Comparison of ENCODE assay signal across 8 cellular contexts in genomic region chr12:74890237-74890599, GRCh38.
DNase-seq lines count a peak whose midpoint lies in the region; ATAC-seq and TF ChIP-seq lines count a peak whose summit lies in the region.

No MANE protein-coding gene starts in this region.

- H3K56ac ChIP-seq in H9 (ENCODE audit: insufficient read length, low read depth, low read length): no peak overlapping the region

- H4K20me1 ChIP-seq in H9 (ENCODE audit: control insufficient read depth, insufficient read depth, insufficient read length): no peaks in the 10 kb centered on the region

- H2BK15ac ChIP-seq in H9 (ENCODE audit: low read depth, low read length): no peak overlapping the region

- no peak overlapping the region for H3K4ac ChIP-seq in H9 (ENCODE audit: low read depth, low read length)

- H4K91ac ChIP-seq in H9 (ENCODE audit: insufficient read length, low read depth, low read length): no peak overlapping the region

- H2BK20ac ChIP-seq in H9 (ENCODE audit: low read depth, low read length, poor library complexity, severe bottlenecking): no peak overlapping the region

- H3K18ac ChIP-seq in H9 (ENCODE audit: insufficient read length, low read depth, low read length): no peak overlapping the region

- peaks cover 19% of the 10 kb centered on the region for H3K4me1 ChIP-seq in RWPE2 (ENCODE audit: insufficient read depth, poor library complexity, severe bottlenecking)
- peaks cover 4 to 5% of the 10 kb centered on the region in 2 donors for H3K4me1 ChIP-seq in thoracic aorta (ENCODE audit: control insufficient read depth in 1 of 2, low read depth in 2 of 2)
- no peaks in the 10 kb centered on the region for H3K4me1 ChIP-seq in H9 (ENCODE audit: insufficient read depth, low read length)

- H3K27me3 ChIP-seq in RWPE2 (ENCODE audit: insufficient read depth, poor library complexity, severe bottlenecking) (no peaks in the 10 kb centered on the region), thoracic aorta (replicated peaks; ENCODE audit: insufficient read depth) (no peaks in the 10 kb centered on the region), H9 (ENCODE audit: insufficient read depth, low read length) (no peaks in the 10 kb centered on the region)

- ATAC-seq in GM18870 (IDR thresholded peaks at IDR 0.05; ENCODE audit: unreplicated experiment) (peak; percentile 97), HG03045 (IDR thresholded peaks at IDR 0.05; ENCODE audit: unreplicated experiment) (peak; percentile 91), RWPE2 (ENCODE audit: low read depth) (peak; percentile 99), thoracic aorta (ENCODE audit: insufficient number of reproducible peaks, low FRiP score, low read depth) (peak; percentile 82)

- peaks cover 0 to 7% (median 0%) of the 10 kb centered on the region in 3 experiments; a peak in 2 of 7 replicates for H3K36me3 Mint-ChIP-seq in H9 (ENCODE audit: insufficient read depth in 1 of 3, low read depth in 3 of 3)

- POLR2A ChIA-PET in AG04449 (lab: Yijun Ruan, JAX): no interaction called here

- H4K5ac ChIP-seq in H9 (ENCODE audit: insufficient read length, low read depth, low read length): no peak overlapping the region

- H3K79me2 ChIP-seq in H9 (ENCODE audit: insufficient read depth, low read length): no peaks in the 10 kb centered on the region

- H3K23me2 ChIP-seq in H9 (ENCODE audit: insufficient read length, low read depth, low read length, poor library complexity, severe bottlenecking): no peaks in the 10 kb centered on the region

- H3K14ac ChIP-seq in H9 (ENCODE audit: insufficient read depth, low read length): no peak overlapping the region

- CTCF ChIA-PET in AG04449 (lab: Yijun Ruan, JAX): interaction anchor here (1.6 kb wide), 1 partner anchor 442 kb away, joined by 3 read pairs; no protein-coding TSS in a partner anchor

- no peak overlapping the region for H3K4me3 Mint-ChIP-seq in H9

- peak overlapping the region; percentile 80 for H3K27ac ChIP-seq in RWPE2 (ENCODE audit: poor library complexity, severe bottlenecking)
- no peak overlapping the region for H3K27ac ChIP-seq in thoracic aorta
- no peak overlapping the region for H3K27ac ChIP-seq in H9 (ENCODE audit: insufficient read length, low read depth, low read length)

- TF ChIP-seq CTCF in AG04449 (IDR thresholded peaks at IDR 0.05; ENCODE audit: insufficient read depth, low read length, missing control alignments) (no peak), RWPE2 (IDR thresholded peaks at IDR 0.05; ENCODE audit: poor library complexity, severe bottlenecking) (no peak), thoracic aorta (IDR thresholded peaks at IDR 0.05) (no peak), H9 (conservative IDR thresholded peaks at IDR 0.05) (no peak)

- H3K4me3 ChIP-seq in AG04449 (ENCODE audit: low read depth, low read length) (no peak overlapping the region), RWPE2 (ENCODE audit: severe bottlenecking) (no peak overlapping the region), thoracic aorta (no peak overlapping the region)

- WGBS in H9 (ENCODE audit: extremely low coverage, insufficient read length, low lambda C conversion rate): no CpG with 5 or more reads among the region's 4 CpGs

- H3K9ac ChIP-seq in H9 (ENCODE audit: extremely low read depth, insufficient read length, low read length): no peak overlapping the region

- H3K9me3 ChIP-seq in RWPE2 (ENCODE audit: severe bottlenecking) (no peaks in the 10 kb centered on the region), thoracic aorta (no peaks in the 10 kb centered on the region), H9 (ENCODE audit: control insufficient read depth, low read depth, low read length) (no peaks in the 10 kb centered on the region)

- H3K9me3 Mint-ChIP-seq in H9: peaks cover 0 to 7% of the 10 kb centered on the region in 2 experiments; a peak in 1 of 5 replicates

- peak; percentile 56 for DNase-seq in AG04449 (ENCODE audit: low read depth, low spot score)
- DNase-seq in RWPE2 (ENCODE audit: low spot score): no peak
- peak; percentile 43 for DNase-seq in foreskin melanocyte
- no peak for DNase-seq in thoracic aorta (ENCODE audit: low spot score)
- no peak for DNase-seq in H9
- no peak for DNase-seq in COLO668 (lab: John Stamatoyannopoulos, UW; ENCODE audit: unreplicated experiment)

- H2AFZ ChIP-seq in H9 (ENCODE audit: low read length): no peak overlapping the region

- no peaks in the 10 kb centered on the region for H3K27me3 Mint-ChIP-seq in H9 (ENCODE audit: low read depth)

- no peak overlapping the region for H2BK12ac ChIP-seq in H9 (ENCODE audit: insufficient read length, low read depth, low read length)

- no peak overlapping the region for H2BK5ac ChIP-seq in H9 (ENCODE audit: insufficient read length, low read length)

- H3K79me1 ChIP-seq in H9 (ENCODE audit: insufficient read depth, low read depth, low read length, poor library complexity, severe bottlenecking): no peaks in the 10 kb centered on the region

- H3K36me3 ChIP-seq in RWPE2 (ENCODE audit: low read depth) (no peaks in the 10 kb centered on the region), thoracic aorta (no peaks in the 10 kb centered on the region)

- no peak overlapping the region for H2AK5ac ChIP-seq in H9 (ENCODE audit: insufficient read length, low read length)

- H3K27ac Mint-ChIP-seq in H9: no peak overlapping the region

- no peak overlapping the region for H3K4me2 ChIP-seq in H9 (ENCODE audit: insufficient read depth, insufficient read length, low read length)

- H4K8ac ChIP-seq in H9 (replicated peaks; ENCODE audit: insufficient read length, low read depth, low read length): no peak overlapping the region

- no peak overlapping the region for H2BK120ac ChIP-seq in H9 (ENCODE audit: low read depth, low read length, poor library complexity, severe bottlenecking)

- peaks cover 4 to 9% of the 10 kb centered on the region in 2 experiments for H3K4me1 Mint-ChIP-seq in H9

- no peak overlapping the region for H3T11ph ChIP-seq in H9 (ENCODE audit: low read length)

- no peak overlapping the region for H3K23ac ChIP-seq in H9 (ENCODE audit: insufficient read length, low read depth, low read length)

Comparison
In these comparisons a context has a peak if more than half of its experiments do, and no peak if none do; other contexts are left out.
1. DNase-seq: peak in AG04449 (single experiment) and foreskin melanocyte (single experiment); none in RWPE2 (single experiment), thoracic aorta (single experiment), H9 (single experiment) and COLO668 (single experiment).
2. Peak in every context shown above with its lines, with median percentiles within 50 percentile points of each other: ATAC-seq.